Comparison of ENCODE assay signal across 1 cellular context in genomic region chr16:89481556-89481955, GRCh38.
TF ChIP-seq lines count a peak whose summit lies in the region.

No MANE protein-coding gene starts in this region.

TF ChIP-seq in HepG2, 621 proteins besides CTCF, POLR2A, EP300 and RAD21:
- no peak for TF ChIP-seq ZNF670 (CRISPR knock-in tag; IDR thresholded peaks at IDR 0.05; ENCODE audit: borderline replicate concordance)
TF ChIP-seq in HepG2: peak in this region for 0.
